ENCODE assay signal across 26 cellular contexts in the genomic region with DNA sequence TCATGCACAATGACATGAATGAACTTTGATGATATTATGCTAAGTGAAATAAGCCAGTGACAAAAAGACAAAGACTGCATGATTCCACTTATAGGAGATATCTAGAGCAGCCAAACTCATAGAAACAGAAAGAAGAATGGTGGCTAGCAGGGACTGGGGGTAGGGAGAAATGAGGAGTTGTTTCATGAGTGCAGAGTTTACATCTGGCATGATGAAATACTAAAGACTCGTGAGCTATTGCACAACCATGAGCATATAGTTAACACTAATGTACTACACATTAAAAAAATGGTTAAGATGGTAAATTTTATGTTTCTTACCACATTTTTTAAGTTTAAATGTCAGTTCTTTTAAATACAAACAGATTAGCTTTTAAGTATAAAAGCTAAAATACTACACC. TPM values are rescaled to one million over a fixed set of nuclear protein-coding genes. Genes with fewer than 3 reads are reported as not detected.
DNase-seq lines count a peak whose midpoint lies in the region; ATAC-seq and TF ChIP-seq lines count a peak whose summit lies in the region.
"Had no signal": no experiment of that assay in that cellular context is flagged by ENCODE, and none has a peak within 500 bp of the region (broad histone marks: within the 10 kb centered on the region; RNA-seq: fewer than 3 reads in every experiment).

No MANE protein-coding gene starts in this region.

- no peak overlapping the region for H3K4me2 ChIP-seq in GM23248 (ENCODE audit: unreplicated experiment)
- no peak overlapping the region for H3K4me2 ChIP-seq in mammary epithelial cell (ENCODE audit: insufficient read depth, low read depth, low read length)
- no peak overlapping the region for H3K4me2 ChIP-seq in mesenchymal stem cell (ENCODE audit: low read length, poor library complexity, severe bottlenecking)

- TF ChIP-seq EP300 in upper lobe of left lung (IDR thresholded peaks at IDR 0.05), result no peak

- H3K9ac ChIP-seq in GM23248 (no peak overlapping the region), mammary epithelial cell (ENCODE audit: insufficient read depth, low read length) (no peak overlapping the region), mesenchymal stem cell (ENCODE audit: low read length) (no peak overlapping the region)

- no peak for TF ChIP-seq POLR2A in upper lobe of left lung (IDR thresholded peaks at IDR 0.05)

- H2AFZ ChIP-seq in GM23248 (no peak overlapping the region), mammary epithelial cell (ENCODE audit: low read depth, low read length) (no peak overlapping the region), mesenchymal stem cell (ENCODE audit: low read depth, low read length) (no peak overlapping the region)

- H3K4me3 ChIP-seq in GM23248, result no peak overlapping the region
- H3K4me3 ChIP-seq in mammary epithelial cell (replicated peaks in 1 of 3; ENCODE audit: insufficient read depth in 1 of 3, low read depth in 2 of 3, low read length in 3 of 3), result no peak overlapping the region
- H3K4me3 ChIP-seq in mesenchymal stem cell (ENCODE audit: insufficient read depth in 1 of 2, low read depth in 1 of 2, low read length in 2 of 2), result no peak overlapping the region
- no peak overlapping the region for H3K4me3 ChIP-seq in upper lobe of left lung
- H3K4me3 ChIP-seq: dorsolateral prefrontal cortex, HAP-1, heart left ventricle, left ventricle myocardium inferior, prostate gland, SJCRH30, thoracic aorta had no signal

- in situ Hi-C loops in GM23248 (cut with MboI), result no loop called here
- in situ Hi-C loops in mammary epithelial cell (cut with MboI; ENCODE audit: low sequenced_read_pairs in 2 of 2), result no loop called here

- WGBS in GM23248 (ENCODE audit: low coverage in 1 of 2, low lambda C conversion rate in 2 of 2, missing lambda C conversion rate in 2 of 2), 2 experiments, result 3 to 9% methylated on average over 1 of the region's 1 CpG
- WGBS in mammary epithelial cell (ENCODE audit: low coverage, missing lambda C conversion rate), result 0% methylated on average over 1 of the region's 1 CpG
- WGBS in mesenchymal stem cell, result no CpG with 5 or more reads among the region's 1 CpG
- 43 to 46% methylated on average over 1 of the region's 1 CpG for WGBS in upper lobe of left lung, 2 donors

- ATAC-seq in upper lobe of left lung (ENCODE audit: low FRiP score in 2 of 2) (no peak), esophagus mucosa (no peak), HG02610 (IDR thresholded peaks at IDR 0.05; ENCODE audit: unreplicated experiment) (no peak)
- ATAC-seq: heart left ventricle had no signal

- H2BK12ac ChIP-seq in mesenchymal stem cell (ENCODE audit: low read length in 2 of 2), result no peak overlapping the region

- H3K27ac ChIP-seq in GM23248, result no peak overlapping the region
- no peak overlapping the region for H3K27ac ChIP-seq in mammary epithelial cell (ENCODE audit: insufficient read depth, low read depth, low read length)
- no peak overlapping the region for H3K27ac ChIP-seq in mesenchymal stem cell (ENCODE audit: low read length, poor library complexity, severe bottlenecking)
- no peak overlapping the region for H3K27ac ChIP-seq in upper lobe of left lung
- H3K27ac ChIP-seq: dorsolateral prefrontal cortex, epithelial cell of prostate, heart left ventricle, left ventricle myocardium inferior, prostate gland, SJCRH30, thoracic aorta had no signal

- H3K79me2 ChIP-seq in GM23248 (ENCODE audit: insufficient read depth) (no peaks in the 10 kb centered on the region), mammary epithelial cell (ENCODE audit: insufficient read depth, low read length) (no peaks in the 10 kb centered on the region)

- dilution Hi-C loops in mammary epithelial cell (cut with HindIII; ENCODE audit: low sequenced_read_pairs), result no loop called here

- H3K9me3 ChIP-seq in GM23248 (ENCODE audit: low read depth) (no peaks in the 10 kb centered on the region), mammary epithelial cell (replicated peaks; ENCODE audit: insufficient read depth, low read length) (no peaks in the 10 kb centered on the region), mesenchymal stem cell (ENCODE audit: control insufficient read depth, low read length) (no peaks in the 10 kb centered on the region), upper lobe of left lung (no peaks in the 10 kb centered on the region)
- H3K9me3 ChIP-seq: HAP-1, heart left ventricle, left ventricle myocardium inferior, prostate gland, SJCRH30, thoracic aorta had no signal

- no peak for TF ChIP-seq CTCF in mammary epithelial cell (conservative IDR thresholded peaks at IDR 0.05 in 1 of 2, IDR thresholded peaks at IDR 0.05 in 1 of 2; ENCODE audit: extremely low read depth in 1 of 2, insufficient read depth in 1 of 2, low read depth in 1 of 2, low read length in 2 of 2)
- TF ChIP-seq CTCF in upper lobe of left lung (IDR thresholded peaks at IDR 0.05), result no peak

- no peaks in the 10 kb centered on the region for H3F3A ChIP-seq in GM23248 (ENCODE audit: insufficient read depth)

- no peak overlapping the region for H2BK15ac ChIP-seq in mesenchymal stem cell (ENCODE audit: low read depth, poor library complexity, severe bottlenecking)

- H3K27me3 ChIP-seq in GM23248 (replicated peaks; ENCODE audit: insufficient read depth) (no peaks in the 10 kb centered on the region), mammary epithelial cell (ENCODE audit: insufficient read depth, low read length) (no peaks in the 10 kb centered on the region), mesenchymal stem cell (ENCODE audit: control insufficient read depth in 1 of 2, insufficient read depth in 1 of 2, low read length in 2 of 2) (no peaks in the 10 kb centered on the region), upper lobe of left lung (no peaks in the 10 kb centered on the region)
- H3K27me3 ChIP-seq: dorsolateral prefrontal cortex, heart left ventricle, SJCRH30 had no signal

- H3K36me3 ChIP-seq in GM23248 (ENCODE audit: low read depth), result no peaks in the 10 kb centered on the region
- no peaks in the 10 kb centered on the region for H3K36me3 ChIP-seq in mammary epithelial cell (ENCODE audit: insufficient read depth, low read length)
- no peaks in the 10 kb centered on the region for H3K36me3 ChIP-seq in mesenchymal stem cell (ENCODE audit: control insufficient read depth in 1 of 2, insufficient read depth in 2 of 2, low read depth in 1 of 2, low read length in 2 of 2)
- no peaks in the 10 kb centered on the region for H3K36me3 ChIP-seq in upper lobe of left lung
- H3K36me3 ChIP-seq: HAP-1, heart left ventricle, left ventricle myocardium inferior, prostate gland, SJCRH30, thoracic aorta had no signal

- no peak overlapping the region for H2BK5ac ChIP-seq in mesenchymal stem cell (ENCODE audit: low read depth, low read length, poor library complexity, severe bottlenecking)

- CTCF ChIA-PET in mammary epithelial cell (lab: Charles Lee; ENCODE audit: low non-redundant PET), result no interaction called here

- H3K14ac ChIP-seq in mesenchymal stem cell (ENCODE audit: low read length in 2 of 2), result no peak overlapping the region

- no peak overlapping the region for H2BK120ac ChIP-seq in mesenchymal stem cell (ENCODE audit: low read depth, low read length)

- no peak overlapping the region for H4K91ac ChIP-seq in mesenchymal stem cell (ENCODE audit: low read length)

- no TSS peak for BruUV-seq in mammary epithelial cell (replicated peaks; lab: Mats Ljungman, UMichigan)

- intact Hi-C loops in mammary epithelial cell (cut with micrococcal nuclease), result no loop called here

- no peak overlapping the region for H2AK5ac ChIP-seq in mesenchymal stem cell (ENCODE audit: low read length, severe bottlenecking)

- no peak overlapping the region for H3K18ac ChIP-seq in mesenchymal stem cell (ENCODE audit: low read depth in 1 of 2, low read length in 2 of 2)

- H3K4ac ChIP-seq in mesenchymal stem cell (ENCODE audit: low read depth in 1 of 2, low read length in 2 of 2), result no peak overlapping the region

- H4K20me1 ChIP-seq in GM23248 (ENCODE audit: insufficient read depth) (no peaks in the 10 kb centered on the region), mammary epithelial cell (ENCODE audit: insufficient read depth, low read length) (no peaks in the 10 kb centered on the region)

- H3K23ac ChIP-seq in mesenchymal stem cell (ENCODE audit: low read length in 2 of 2), result no peak overlapping the region

- H3K4me1 ChIP-seq in GM23248 (ENCODE audit: insufficient read depth) (no peaks in the 10 kb centered on the region), mammary epithelial cell (ENCODE audit: insufficient read depth, low read length) (no peaks in the 10 kb centered on the region), mesenchymal stem cell (ENCODE audit: control insufficient read depth, insufficient read depth, low read depth, low read length) (no peaks in the 10 kb centered on the region), upper lobe of left lung (no peaks in the 10 kb centered on the region)
- H3K4me1 ChIP-seq: prostate gland, SJCRH30 had no signal

- no peak overlapping the region for H4K8ac ChIP-seq in mesenchymal stem cell (ENCODE audit: low read length)

- no peaks in the 10 kb centered on the region for H3K79me1 ChIP-seq in mesenchymal stem cell (replicated peaks; ENCODE audit: low read length, poor library complexity, severe bottlenecking)

- peak; percentile 2 for DNase-seq in GM23248
- DNase-seq in NCI-H69 (lab: John Stamatoyannopoulos, UW), result peak; percentile 10
- DNase-seq in mammary epithelial cell, result peak; percentile 2
- peak; percentile 79 for DNase-seq in mesenchymal stem cell
- DNase-seq in upper lobe of left lung, result no peak
- DNase-seq: activated CD4-positive, alpha-beta memory T cell treated with anti-CD3 and anti-CD28 coated beads, Interleukin-2, amount 10 ng/mL, durations not matched to agents 7 days and 5 days; activated gamma-delta T cell; activated T-cell treated with anti-CD3 and anti-CD28 coated beads for 4 hours; amniotic stem cell; caudate nucleus; CD8-positive, alpha-beta memory T cell; dorsolateral prefrontal cortex; heart left ventricle; left ventricle myocardium inferior; NCI-H2171 treated with DMSO at 0.1 percent for 48 hours; NCI-H748 treated with DMSO at 0.1 percent for 48 hours; SJCRH30; small intestine; stimulated activated naive CD4-positive, alpha-beta T cell; T-helper 2 cell had no signal

- H3K9me2 ChIP-seq in GM23248 (ENCODE audit: insufficient read depth), result no peaks in the 10 kb centered on the region

RNA-seq across cellular contexts. Expression of gene ESRRG, which starts 57.8 kb away (rescaled TPM):
- not detected in 2 replicates for total RNA-seq in GM23248 (2014; rRNA removed; shearing (Covaris generic))
- polyA plus RNA-seq in GM23248 (2016; fragmentation: Nextera tagmentation; extraction: Ambion mirVana), result not detected in 2 replicates
- under 1 TPM; 0.17 to 0.40 TPM for total RNA-seq in mammary epithelial cell
- 0.09 TPM for polyA plus RNA-seq in mammary epithelial cell
- polyA minus RNA-seq in mammary epithelial cell, result not detected
- 0.44 TPM for polyA plus RNA-seq in mesenchymal stem cell (2013, experiment 1 of 2)
- polyA plus RNA-seq in mesenchymal stem cell (2013, experiment 2 of 2), result 0.55 TPM
- total RNA-seq in upper lobe of left lung, result 1 to 10 TPM in 3 of 6 donors, under 1 TPM in 3; 0.23 to 3.2 (median 0.95) TPM
- 0.40 TPM for total RNA-seq in esophagus mucosa
- total RNA-seq: activated CD4-positive, alpha-beta memory T cell treated with anti-CD3 and anti-CD28 coated beads, Interleukin-2, amount 10 ng/mL, durations not matched to agents 7 days and 5 days; CD8-positive, alpha-beta memory T cell; thoracic aorta had no signal
- polyA plus RNA-seq: CD8-positive, alpha-beta memory T cell had no signal

Comparison
In these comparisons a context has a peak if more than half of its experiments do, and no peak if none do; other contexts are left out.
1. DNase-seq: peak in GM23248 (single experiment), NCI-H69 (single experiment), mammary epithelial cell (single experiment) and mesenchymal stem cell (single experiment); none in upper lobe of left lung (0 of 2).